In the genomic region with DNA sequence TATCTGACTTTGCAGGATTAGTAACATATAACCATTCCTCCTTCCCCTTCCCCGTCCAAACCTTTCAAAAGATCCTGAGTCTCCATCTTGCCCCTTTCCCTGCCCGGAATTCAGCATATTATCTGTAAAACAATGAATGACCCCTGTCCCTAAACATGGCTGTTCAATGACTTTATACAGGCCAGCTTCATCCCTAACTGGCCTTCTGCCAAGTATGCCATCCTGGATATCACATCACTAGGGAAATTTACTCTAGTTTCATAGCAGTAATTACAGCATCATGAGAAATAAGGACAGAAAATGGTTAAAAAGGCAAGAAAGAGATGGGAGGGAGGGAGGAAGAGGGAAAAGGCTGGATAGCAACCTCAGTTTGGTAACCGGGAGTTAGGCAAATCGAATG, we compare ENCODE assay signal across 18 cellular contexts.
"Had no signal": no experiment of that assay in that cellular context is flagged by ENCODE, and none has a peak within 500 bp of the region (broad histone marks: within the 10 kb centered on the region; RNA-seq: fewer than 3 reads in every experiment).

No MANE protein-coding gene starts in this region.

- DNase-seq: activated CD4-positive, alpha-beta T cell treated with anti-CD3 and anti-CD28 coated beads for 4 hours; activated CD8-positive, alpha-beta memory T cell treated with anti-CD3 and anti-CD28 coated beads, Interleukin-2, amount 50 U/mL, for 4 hours; activated CD8-positive, alpha-beta T cell treated with anti-CD3 and anti-CD28 coated beads, Interleukin-2, amount 10 ng/mL, durations not matched to agents 7 days and 5 days; activated effector memory CD4-positive, alpha-beta T cell treated with anti-CD3 and anti-CD28 coated beads, Interleukin-2, amount 50 U/mL, for 16 hours; activated T-cell treated with anti-CD3 and anti-CD28 coated beads, Interleukin-2, amount 50 U/mL, for 48 hours; heart right ventricle; nephron progenitor cell; stimulated activated CD4-positive, alpha-beta T cell treated with anti-CD3 and anti-CD28 coated beads, Interleukin-15, amount 100 ng/mL, for 24 hours; stimulated activated CD4-positive, alpha-beta T cell treated with anti-CD3 and anti-CD28 coated beads, Interleukin-4, amount 100 ng/mL, for 1 hour; stimulated activated naive CD4-positive, alpha-beta T cell; tibial artery had no signal

- H3K9me3 ChIP-seq: gastroesophageal sphincter, heart right ventricle, right atrium auricular region, tibial artery, vagina had no signal

- H3K27ac ChIP-seq: cardiac muscle cell, gastroesophageal sphincter, heart right ventricle, right atrium auricular region, skin epidermis, tibial artery, vagina had no signal

- H3K9me3 Mint-ChIP-seq: activated naive CD4-positive, alpha-beta T cell treated with anti-CD3 and anti-CD28 coated beads, Interleukin-2, amount 50 U/mL, for 72 hours; nephron progenitor cell had no signal

- H3K36me3 ChIP-seq: cardiac muscle cell, gastroesophageal sphincter, heart right ventricle, right atrium auricular region, tibial artery, vagina had no signal

- H3K36me3 Mint-ChIP-seq: activated naive CD4-positive, alpha-beta T cell treated with anti-CD3 and anti-CD28 coated beads, Interleukin-2, amount 50 U/mL, for 72 hours had no signal

- H3K27ac Mint-ChIP-seq: activated CD8-positive, alpha-beta T cell treated with anti-CD3 and anti-CD28 coated beads, Interleukin-2, amount 10 ng/mL, durations not matched to agents 7 days and 5 days; activated naive CD4-positive, alpha-beta T cell treated with anti-CD3 and anti-CD28 coated beads, Interleukin-2, amount 50 U/mL, for 72 hours; nephron progenitor cell; progenitor cell of endocrine pancreas had no signal

- H3K4me3 Mint-ChIP-seq: activated CD8-positive, alpha-beta T cell treated with anti-CD3 and anti-CD28 coated beads, Interleukin-2, amount 10 ng/mL, durations not matched to agents 7 days and 5 days; nephron progenitor cell had no signal

- H3K4me3 ChIP-seq: cardiac muscle cell, gastroesophageal sphincter, heart right ventricle, right atrium auricular region, skin epidermis, tibial artery, vagina had no signal

- ATAC-seq: activated CD8-positive, alpha-beta T cell treated with anti-CD3 and anti-CD28 coated beads, Interleukin-2, amount 10 ng/mL, durations not matched to agents 7 days and 5 days; activated naive CD4-positive, alpha-beta T cell treated with anti-CD3 and anti-CD28 coated beads, Interleukin-2, amount 50 U/mL, for 72 hours; gastroesophageal sphincter; heart right ventricle had no signal

- H3K27me3 ChIP-seq: cardiac muscle cell, gastroesophageal sphincter, heart right ventricle, right atrium auricular region, tibial artery, vagina had no signal

- H3K27me3 Mint-ChIP-seq: progenitor cell of endocrine pancreas had no signal
